8 cellular contexts compared by ENCODE assay signal in the genomic region with DNA sequence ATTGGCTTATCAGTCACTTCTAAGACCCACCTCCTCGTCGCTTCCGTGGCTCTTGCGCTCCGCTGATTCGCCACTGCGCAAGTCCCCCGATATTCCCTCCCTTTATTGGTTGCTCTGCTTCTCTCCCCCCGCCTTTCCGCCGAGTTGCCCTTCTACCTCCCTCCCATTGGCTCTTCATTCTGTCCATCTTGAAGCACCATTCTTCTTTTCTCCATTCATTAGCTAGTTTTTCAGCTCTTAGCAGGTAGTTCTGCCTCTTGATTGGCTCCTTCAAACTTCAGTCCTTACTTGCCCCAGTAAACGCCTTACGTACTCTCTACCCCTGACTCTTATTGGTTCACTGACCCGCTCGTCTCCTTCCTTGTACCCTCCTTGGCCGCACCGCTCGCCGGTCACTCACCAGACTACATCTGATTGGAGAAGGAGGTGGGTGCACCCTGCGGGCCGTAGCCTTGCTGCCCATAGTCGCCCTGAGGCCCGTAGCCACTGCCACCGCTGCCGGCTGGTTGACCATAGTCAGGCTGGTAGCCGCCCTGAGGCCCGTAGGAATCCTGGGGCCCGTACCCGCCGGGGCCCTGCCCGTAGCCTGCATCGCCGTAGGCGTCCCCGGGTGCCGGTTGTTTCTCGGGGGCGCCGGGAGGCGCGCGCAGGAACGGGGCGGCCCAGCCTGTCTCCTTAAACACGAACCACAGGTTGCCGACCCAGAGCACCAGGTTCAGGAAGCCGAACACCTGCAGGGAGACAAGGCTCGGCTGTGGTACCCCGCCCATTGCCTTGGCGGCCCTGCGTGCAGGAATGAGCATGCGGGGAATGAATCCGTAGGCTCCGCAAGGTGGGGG. TPM values are rescaled to one million over a fixed set of nuclear protein-coding genes. Genes with fewer than 3 reads are reported as not detected.
DNase-seq lines count a peak whose midpoint lies in the region; TF ChIP-seq lines count a peak whose summit lies in the region.

No MANE protein-coding gene starts in this region.

- peak overlapping the region; percentile 81 for H3K27ac ChIP-seq in substantia nigra (ENCODE audit: low read depth, low read length, poor library complexity, severe bottlenecking)

- DNase-seq in ELF-1 (ENCODE audit: low read depth, low spot score): peak; percentile 100
- peak; percentile 99 for DNase-seq in H4 (ENCODE audit: low spot score)
- DNase-seq in LNCaP clone FGC (ENCODE audit: low read depth): peak; percentile 99
- peak; percentile 96 to 98 for DNase-seq in SHP77 (lab: John Stamatoyannopoulos, UW)
- DNase-seq in activated gamma-delta T cell treated with Interleukin-2 at 50 U/mL for 16 hours: peak; percentile 83
- peak; percentile 98 for DNase-seq in foreskin fibroblast
- DNase-seq in neural crest cell (ENCODE audit: low read depth, low spot score): peak; percentile 65
- peak; percentile 31 to 98 (median 90) for DNase-seq in substantia nigra (lab: John Stamatoyannopoulos, UW)

- peak overlapping the region; percentile 85 for H3K4me3 Mint-ChIP-seq in neural crest cell

- no peaks in the 10 kb centered on the region for H3K36me3 Mint-ChIP-seq in neural crest cell (ENCODE audit: low read depth)

- peaks cover 2% of the 10 kb centered on the region for H3K9me3 Mint-ChIP-seq in neural crest cell

- H3K27me3 Mint-ChIP-seq in neural crest cell (ENCODE audit: low read depth): no peaks in the 10 kb centered on the region

- H3K4me3 ChIP-seq in LNCaP clone FGC (ENCODE audit: low read depth, low read length): peak overlapping the region; percentile 75
- H3K4me3 ChIP-seq in foreskin fibroblast (ENCODE audit: low read depth in 1 of 2, low read length in 2 of 2): peak overlapping the region; percentile 57 to 69

- H3K27ac Mint-ChIP-seq in neural crest cell (ENCODE audit: unreplicated experiment): no peak overlapping the region

- TF ChIP-seq CTCF in LNCaP clone FGC (IDR thresholded peaks at IDR 0.05; ENCODE audit: control insufficient read depth, extremely low read depth, insufficient read depth): no peak
- TF ChIP-seq CTCF in foreskin fibroblast (IDR thresholded peaks at IDR 0.05; ENCODE audit: low read depth, low read length): no peak
- TF ChIP-seq CTCF in neural crest cell (conservative IDR thresholded peaks at IDR 0.05): no peak

- peaks cover 10% of the 10 kb centered on the region for H3K4me1 Mint-ChIP-seq in neural crest cell

RNA-seq across cellular contexts. Expression of gene PRICKLE3, which starts 5.1 kb away (rescaled TPM):
- total RNA-seq in H4 (2014; rRNA removed; shearing (Covaris generic)): 2.5 and 6.8 TPM in 2 replicates
- 3.3 and 4.2 TPM in 2 replicates for total RNA-seq in neural crest cell

RNA-seq across cellular contexts. Expression of gene SYP, which starts 8.7 kb away (rescaled TPM):
- total RNA-seq in H4 (2014; rRNA removed; shearing (Covaris generic)): 0.19 TPM in 1 of 2 replicates, not detected in the other
- 10.2 and 10.8 TPM in 2 replicates for total RNA-seq in neural crest cell

RNA-seq across cellular contexts. Expression of gene PLP2, which starts 19.6 kb away (rescaled TPM):
- 94.5 and 137 TPM in 2 replicates for total RNA-seq in H4 (2014; rRNA removed; shearing (Covaris generic))
- 0.75 and 0.89 TPM in 2 replicates for total RNA-seq in neural crest cell

RNA-seq across cellular contexts. Expression of gene MAGIX, which starts 28.7 kb away (rescaled TPM):
- total RNA-seq in H4 (2014; rRNA removed; shearing (Covaris generic)): 0.48 and 2.3 TPM in 2 replicates
- 1.4 and 1.6 TPM in 2 replicates for total RNA-seq in neural crest cell

RNA-seq across cellular contexts. Expression of gene CACNA1F, which starts 41.9 kb away (rescaled TPM):
- total RNA-seq in H4 (2014; rRNA removed; shearing (Covaris generic)): not detected in 2 replicates
- 0.05 TPM in 1 of 2 replicates, not detected in the other for total RNA-seq in neural crest cell

Comparison
In these comparisons a context has a peak if more than half of its experiments do, and no peak if none do; other contexts are left out.
1. Peak in every context shown above with its lines: DNase-seq, H3K4me3 ChIP-seq and H3K27ac ChIP-seq.
2. RNA of gene PLP2, which starts 19.6 kb away (total RNA-seq): 94.5 to 137 TPM in H4; 0.75 to 0.89 TPM in neural crest cell; every median in the first group is over 10 times any median in the second.